9 cellular contexts compared by ENCODE assay signal in genomic region chr12:26119391-26119981, GRCh38. TPM values are rescaled to one million over a fixed set of nuclear protein-coding genes. Genes with fewer than 3 reads are reported as not detected.
A peak's percentile ranks its signal among the peaks of the same experiment; 100 is the strongest.
DNase-seq lines count a peak whose midpoint lies in the region; TF ChIP-seq lines count a peak whose summit lies in the region.
"Had no signal": no experiment of that assay in that cellular context is flagged by ENCODE, and none has a peak within 500 bp of the region (broad histone marks: within the 10 kb centered on the region; RNA-seq: fewer than 3 reads in every experiment).

No MANE protein-coding gene starts in this region.

- H3K4me3 ChIP-seq in H7 (ENCODE audit: insufficient read depth, low read depth, low read length) (no peak overlapping the region), muscle layer of duodenum (ENCODE audit: low read depth in 1 of 2, low read length in 2 of 2) (no peak overlapping the region), neuronal stem cell (ENCODE audit: low read length in 2 of 2) (no peak overlapping the region)

- peak; percentile 35 for TF ChIP-seq CTCF in Calu3 (IDR thresholded peaks at IDR 0.05; ENCODE audit: unreplicated experiment)

- peaks cover 35% of the 10 kb centered on the region for H3K36me3 Mint-ChIP-seq in Calu3 (ENCODE audit: insufficient read depth, unreplicated experiment)

- H2AK5ac ChIP-seq in neuronal stem cell (ENCODE audit: low read depth, low read length), result no peak overlapping the region

- H3K9me3 ChIP-seq in muscle layer of duodenum (ENCODE audit: control insufficient read depth in 1 of 2, low read length in 2 of 2), result no peaks in the 10 kb centered on the region
- H3K9me3 ChIP-seq in neuronal stem cell (replicated peaks in 1 of 2; ENCODE audit: control insufficient read depth in 2 of 2, insufficient read depth in 1 of 2, low read depth in 1 of 2, low read length in 2 of 2), result no peaks in the 10 kb centered on the region
- H3K9me3 ChIP-seq: neutrophil had no signal

- WGBS in neuronal stem cell (ENCODE audit: extremely low coverage in 2 of 2, insufficient read length in 2 of 2, insufficient replicate concordance in 1 of 2), 2 donors, result no CpG with 5 or more reads among the region's 2 CpGs

- no peaks in the 10 kb centered on the region for H3K27me3 Mint-ChIP-seq in Calu3 (ENCODE audit: unreplicated experiment)

- H2BK15ac ChIP-seq in neuronal stem cell (ENCODE audit: low read length), result no peak overlapping the region

- no peaks in the 10 kb centered on the region for H3K36me3 ChIP-seq in H7 (replicated peaks; ENCODE audit: control insufficient read depth, insufficient read depth, low read length)
- no peaks in the 10 kb centered on the region for H3K36me3 ChIP-seq in muscle layer of duodenum (ENCODE audit: control insufficient read depth in 1 of 2, insufficient read depth in 2 of 2, low read length in 2 of 2)
- no peaks in the 10 kb centered on the region for H3K36me3 ChIP-seq in neuronal stem cell (replicated peaks in 1 of 2; ENCODE audit: control insufficient read depth in 2 of 2, insufficient read depth in 2 of 2, low read length in 2 of 2)
- H3K36me3 ChIP-seq: neutrophil had no signal

- H3K4me1 Mint-ChIP-seq in Calu3 (ENCODE audit: low read depth, unreplicated experiment), result peaks cover 34% of the 10 kb centered on the region

- no peak overlapping the region for H2AFZ ChIP-seq in neuronal stem cell (ENCODE audit: low read length)

- H3K4me3 Mint-ChIP-seq in Calu3 (ENCODE audit: low read depth, unreplicated experiment), result no peak overlapping the region

- H2BK120ac ChIP-seq in neuronal stem cell (ENCODE audit: low read depth, low read length), result no peak overlapping the region

- peak; percentile 31 for DNase-seq in Calu3
- DNase-seq in H7, result peak; percentile 51
- DNase-seq in NCI-H82 (lab: John Stamatoyannopoulos, UW), result peak; percentile 69
- DNase-seq in ureter (ENCODE audit: low spot score), result no peak
- no peak for DNase-seq in NCI-H1694 (lab: John Stamatoyannopoulos, UW)
- DNase-seq in neuronal stem cell (ENCODE audit: low spot score), result no peak

- H3K9ac ChIP-seq in neuronal stem cell (ENCODE audit: low read depth, low read length, poor library complexity), result no peak overlapping the region

- H3K14ac ChIP-seq in neuronal stem cell (ENCODE audit: low read length), result no peak overlapping the region

- no peak overlapping the region for H2BK5ac ChIP-seq in neuronal stem cell (ENCODE audit: low read length)

- H4K8ac ChIP-seq in neuronal stem cell (ENCODE audit: low read depth, low read length), result no peak overlapping the region

- H3K18ac ChIP-seq in neuronal stem cell (ENCODE audit: low read length), result no peak overlapping the region

- intact Hi-C loops in Calu3 (cut with micrococcal nuclease; ENCODE audit: unreplicated experiment), result loop anchor here (1.0 to 2.0 kb wide), 5 partner anchors 119 to 532 kb away; no protein-coding TSS in a partner anchor

- H4K91ac ChIP-seq in neuronal stem cell (ENCODE audit: low read depth, low read length, poor library complexity), result no peak overlapping the region

- no peak overlapping the region for H3K4me2 ChIP-seq in neuronal stem cell (ENCODE audit: insufficient read depth, low read length, poor library complexity, severe bottlenecking)

- CTCF ChIA-PET in Calu3 (lab: Charles Lee), result interaction anchor here (0.6 to 2.1 kb wide), 13 partner anchors 11 to 533 kb away, joined by 3 to 22 read pairs (median 4); no protein-coding TSS in a partner anchor

- H3K27ac Mint-ChIP-seq in Calu3 (ENCODE audit: unreplicated experiment), result no peak overlapping the region

- H3K27me3 ChIP-seq in H7 (ENCODE audit: control insufficient read depth, insufficient read depth, low read length) (peaks cover 60% of the 10 kb centered on the region), muscle layer of duodenum (ENCODE audit: low read depth, low read length) (peaks cover 14% of the 10 kb centered on the region), neuronal stem cell (ENCODE audit: control insufficient read depth in 3 of 3, insufficient read depth in 3 of 3, low read depth in 1 of 3, low read length in 3 of 3) (peaks cover 12 to 50% (median 42%) of the 10 kb centered on the region in 3 experiments)

- peak overlapping the region; percentile 76 for H3K27ac ChIP-seq in cingulate gyrus (ENCODE audit: low read depth, low read length)
- H3K27ac ChIP-seq in muscle layer of duodenum (ENCODE audit: low read length), result peak overlapping the region; percentile 67
- no peak overlapping the region for H3K27ac ChIP-seq in neuronal stem cell (replicated peaks; ENCODE audit: low read length)
- H3K27ac ChIP-seq: neutrophil had no signal

- H3K4ac ChIP-seq in neuronal stem cell (ENCODE audit: low read length), result no peak overlapping the region

- no TSS peak for BruUV-seq in Calu3 (replicated peaks; lab: Mats Ljungman, UMichigan)

- H3K9me3 Mint-ChIP-seq in Calu3 (ENCODE audit: low read depth, unreplicated experiment), result no peaks in the 10 kb centered on the region

- H2BK12ac ChIP-seq in neuronal stem cell (ENCODE audit: low read length), result no peak overlapping the region

- no peaks in the 10 kb centered on the region for H3K79me1 ChIP-seq in neuronal stem cell (ENCODE audit: low read depth, low read length)

- no peak overlapping the region for H3K23ac ChIP-seq in neuronal stem cell (ENCODE audit: low read depth, low read length, poor library complexity)

- H3K4me1 ChIP-seq in muscle layer of duodenum (ENCODE audit: control insufficient read depth in 1 of 2, insufficient read depth in 2 of 2, low read length in 2 of 2) (peaks cover 7 to 11% of the 10 kb centered on the region in 2 donors), neuronal stem cell (ENCODE audit: control insufficient read depth in 2 of 2, insufficient read depth in 1 of 2, low read depth in 1 of 2, low read length in 2 of 2) (peaks cover 7 to 9% of the 10 kb centered on the region in 2 donors)

RNA-seq across cellular contexts. Expression of gene BHLHE41, which starts 5.4 kb away (rescaled TPM):
- 44.1 and 54.1 TPM in 2 replicates for total RNA-seq in Calu3 (2022)
- 0.14 and 0.33 TPM in 2 replicates for total RNA-seq in H7 (2014; rRNA removed; shearing (Covaris generic))
- total RNA-seq in ureter, result 186 TPM
- polyA plus RNA-seq in neuronal stem cell (2013, experiment 1 of 2), result not detected
- 0.04 TPM for polyA plus RNA-seq in neuronal stem cell (2013, experiment 2 of 2)

Comparison
In these comparisons a context has a peak if more than half of its experiments do, and no peak if none do; other contexts are left out.
1. DNase-seq: peak in Calu3 (single experiment), H7 (single experiment) and NCI-H82 (single experiment); none in ureter (single experiment), NCI-H1694 (single experiment) and neuronal stem cell (single experiment).
2. RNA of gene BHLHE41, which starts 5.4 kb away (total RNA-seq): 186 TPM in ureter (single experiment) and 44.1 to 54.1 TPM in Calu3; 0.14 to 0.33 TPM in H7; every median in the first group is over 10 times any median in the second.